In the genomic region with DNA sequence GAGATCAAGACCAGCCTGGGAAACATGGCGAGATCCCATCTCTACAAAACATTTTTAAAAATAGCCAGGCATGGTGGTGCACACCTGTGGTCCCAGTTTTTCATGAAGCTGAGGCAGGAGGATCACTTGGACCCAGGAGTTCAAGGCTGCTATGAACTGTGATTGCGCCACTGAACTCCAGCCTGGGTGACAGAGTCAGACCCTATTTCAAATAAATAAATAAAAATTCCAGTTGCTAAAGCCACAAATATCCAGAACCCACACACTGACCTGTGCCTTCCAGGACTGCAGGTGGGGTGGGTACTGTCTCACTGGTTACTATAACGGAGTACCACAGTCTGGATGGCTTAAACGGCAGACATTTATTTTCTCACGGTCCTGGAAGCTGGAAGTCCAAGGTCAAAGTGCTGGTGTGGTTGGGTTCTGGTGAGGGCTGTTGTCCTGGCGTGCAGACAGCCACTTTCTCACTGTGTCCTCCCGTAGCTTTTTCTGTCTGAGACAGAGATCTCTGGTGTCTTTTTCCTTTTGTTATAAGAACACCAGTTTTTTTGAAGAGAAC, we compare ENCODE assay signal across 25 cellular contexts. TPM values are rescaled to one million over a fixed set of nuclear protein-coding genes. Genes with fewer than 3 reads are reported as not detected.
A peak's percentile ranks its signal among the peaks of the same experiment; 100 is the strongest.
DNase-seq lines count a peak whose midpoint lies in the region; ATAC-seq, FAIRE-seq and TF ChIP-seq lines count a peak whose summit lies in the region.
"Had no signal": no experiment of that assay in that cellular context is flagged by ENCODE, and none has a peak within 500 bp of the region (broad histone marks: within the 10 kb centered on the region; RNA-seq: fewer than 3 reads in every experiment).

No MANE protein-coding gene starts in this region.

- H3K4me2 ChIP-seq in IMR-90 (ENCODE audit: low read depth, low read length): no peak overlapping the region
- H3K4me2 ChIP-seq in H1 (ENCODE audit: insufficient read depth in 1 of 2, low read depth in 2 of 2, low read length in 2 of 2): no peak overlapping the region

- TF ChIP-seq RAD21 in IMR-90 (IDR thresholded peaks at IDR 0.05; ENCODE audit: low read length) (no peak), H1 (IDR thresholded peaks at IDR 0.05 in 1 of 2, conservative IDR thresholded peaks at IDR 0.05 in 1 of 2; ENCODE audit: low read depth in 2 of 2, low read length in 2 of 2) (no peak)

- no peak overlapping the region for H3K56ac ChIP-seq in IMR-90 (ENCODE audit: extremely low read depth, insufficient read depth, low read length)
- H3K56ac ChIP-seq in H1 (replicated peaks; ENCODE audit: insufficient read length, low read depth, low read length): no peak overlapping the region

- no peak overlapping the region for H3K4ac ChIP-seq in IMR-90 (ENCODE audit: low read depth, low read length)
- peak overlapping the region; percentile 57 for H3K4ac ChIP-seq in H1 (replicated peaks; ENCODE audit: insufficient read length, low read depth, low read length)

- DNase-seq in IMR-90: no peak
- no peak for DNase-seq in H1 (ENCODE audit: low read depth in 1 of 2, low spot score in 2 of 2)
- no peak for DNase-seq in mesothelial cell of epicardium (ENCODE audit: low spot score in 2 of 2, unreplicated experiment in 2 of 2)
- no peak for DNase-seq in stomach
- DNase-seq in activated CD8-positive, alpha-beta T cell treated with anti-CD3 and anti-CD28 coated beads, Interleukin-2, amount 10 ng/mL, durations not matched to agents 7 days and 5 days: no peak
- DNase-seq in NCI-H446 treated with DMSO at 0.1 percent for 48 hours (lab: John Stamatoyannopoulos, UW): no peak
- no peak for DNase-seq in RCC 7860 (ENCODE audit: low spot score)
- DNase-seq: ACHN; activated CD4-positive, alpha-beta T cell treated with anti-CD3 and anti-CD28 coated beads for 4 hours; activated naive CD4-positive, alpha-beta T cell treated with anti-CD3 and anti-CD28 coated beads, Interleukin-2, amount 10 ng/mL, durations not matched to agents 7 days and 5 days; activated T-cell treated with anti-CD3 and anti-CD28 coated beads, Interleukin-2, amount 50 U/mL, for 72 hours; central memory CD4-positive, alpha-beta T cell; DMS53; GDM1; heart right ventricle; left colon; NCI-H187; NCI-H526 treated with DMSO at 0.1 percent for 48 hours had no signal

- no peaks in the 10 kb centered on the region for H3K27me3 Mint-ChIP-seq in mesothelial cell of epicardium (ENCODE audit: low read depth)
- peaks cover 5% of the 10 kb centered on the region for H3K27me3 Mint-ChIP-seq in activated CD8-positive, alpha-beta T cell treated with anti-CD3 and anti-CD28 coated beads, Interleukin-2, amount 10 ng/mL, durations not matched to agents 7 days and 5 days (ENCODE audit: low read depth)

- H2BK5ac ChIP-seq in IMR-90 (ENCODE audit: low read depth, low read length, poor library complexity, severe bottlenecking) (no peak overlapping the region), H1 (ENCODE audit: low read depth, low read length) (no peak overlapping the region)

- in situ Hi-C loops in IMR-90 (cut with MboI; ENCODE audit: low sequenced_read_pairs): no loop called here

- H3K27me3 ChIP-seq in IMR-90 (ENCODE audit: control insufficient read depth, insufficient read depth, low read length) (no peaks in the 10 kb centered on the region), H1 (replicated peaks in 1 of 4; ENCODE audit: control insufficient read depth in 3 of 4, extremely low read depth in 1 of 4, insufficient read depth in 3 of 4, low read length in 3 of 4) (no peaks in the 10 kb centered on the region), stomach (no peaks in the 10 kb centered on the region)
- H3K27me3 ChIP-seq: BLaER1 had no signal

- no peak overlapping the region for H2AK9ac ChIP-seq in IMR-90 (replicated peaks; ENCODE audit: low read depth, low read length, poor library complexity)

- H3K36me3 ChIP-seq in IMR-90 (ENCODE audit: control insufficient read depth, insufficient read depth, low read length): no peaks in the 10 kb centered on the region
- no peaks in the 10 kb centered on the region for H3K36me3 ChIP-seq in H1 (ENCODE audit: control insufficient read depth in 2 of 4, insufficient read depth in 4 of 4, low read length in 3 of 4)
- no peaks in the 10 kb centered on the region for H3K36me3 ChIP-seq in stomach
- H3K36me3 ChIP-seq: BLaER1, heart right ventricle had no signal

- no peak overlapping the region for H2AFZ ChIP-seq in IMR-90 (replicated peaks; ENCODE audit: low read length, poor library complexity)
- H2AFZ ChIP-seq in H1 (ENCODE audit: low read length): no peak overlapping the region

- no peaks in the 10 kb centered on the region; the same call in 1 of the 2 replicates for H3K9me1 ChIP-seq in IMR-90 (ENCODE audit: insufficient read depth, low read length)

- no CpG with 5 or more reads among the region's 7 CpGs for WGBS in IMR-90 (ENCODE audit: extremely low coverage in 2 of 2, insufficient read length in 1 of 2), 2 experiments
- 89% methylated on average over 7 of the region's 7 CpGs; no CpG with 5 or more reads in 1 of the 2 experiments for WGBS in H1 (ENCODE audit: extremely low coverage in 1 of 2, insufficient coverage in 1 of 2, insufficient read length in 1 of 2, insufficient replicate concordance in 2 of 2, low coverage in 1 of 2, low lambda C conversion rate in 2 of 2, missing lambda C conversion rate in 1 of 2), 2 experiments
- WGBS in stomach, 5 donors: 79 to 90% (median 89%) methylated on average over 7 of the region's 7 CpGs

- no peak for ATAC-seq in IMR-90 (ENCODE audit: low read depth)
- no peak for ATAC-seq in HG03520 (IDR thresholded peaks at IDR 0.05; ENCODE audit: unreplicated experiment)
- ATAC-seq in activated CD8-positive, alpha-beta T cell treated with anti-CD3 and anti-CD28 coated beads, Interleukin-2, amount 10 ng/mL, durations not matched to agents 7 days and 5 days: no peak
- ATAC-seq: activated T-cell treated with anti-CD3 and anti-CD28 coated beads, Interleukin-2, amount 50 U/mL, for 72 hours had no signal

- H3K23me2 ChIP-seq in H1 (ENCODE audit: low read depth, low read length): no peaks in the 10 kb centered on the region

- no peak overlapping the region; the same call in 1 of the 2 replicates for H2AK5ac ChIP-seq in IMR-90 (ENCODE audit: low read depth, low read length)
- no peak overlapping the region for H2AK5ac ChIP-seq in H1 (ENCODE audit: low read depth, low read length)

- H3K4me1 Mint-ChIP-seq in mesothelial cell of epicardium: peaks cover 40% of the 10 kb centered on the region
- peaks cover 22% of the 10 kb centered on the region for H3K4me1 Mint-ChIP-seq in activated CD8-positive, alpha-beta T cell treated with anti-CD3 and anti-CD28 coated beads, Interleukin-2, amount 10 ng/mL, durations not matched to agents 7 days and 5 days (ENCODE audit: low read depth)

- no peaks in the 10 kb centered on the region for H3K79me2 ChIP-seq in H1 (ENCODE audit: control insufficient read depth in 1 of 2, insufficient read depth in 2 of 2, low read length in 2 of 2)

- CTCF ChIA-PET in IMR-90 (lab: Yijun Ruan, JAX): interaction anchor here (2.4 kb wide), 1 partner anchor 185 kb away, joined by 6 read pairs; no protein-coding TSS in a partner anchor
- CTCF ChIA-PET in H1 (lab: Charles Lee; ENCODE audit: partially characterized antibody): interaction anchor here (1.2 to 14.0 kb wide), 2 partner anchors 9 to 184 kb away, joined by 3 to 200 read pairs; no protein-coding TSS in a partner anchor
- CTCF ChIA-PET in activated CD8-positive, alpha-beta T cell treated with anti-CD3 and anti-CD28 coated beads, Interleukin-2, amount 10 ng/mL, durations not matched to agents 7 days and 5 days (lab: Charles Lee): interaction anchor here (1.2 kb wide), 1 partner anchor 194 kb away, joined by 3 read pairs; no protein-coding TSS in a partner anchor

- H3K9me3 ChIP-seq in IMR-90 (ENCODE audit: control insufficient read depth, insufficient read depth, low read length) (no peaks in the 10 kb centered on the region; the same call in 1 of the 2 replicates), H1 (ENCODE audit: insufficient read depth in 2 of 2, low read depth in 1 of 2, low read length in 1 of 2) (no peaks in the 10 kb centered on the region), stomach (no peaks in the 10 kb centered on the region)
- H3K9me3 ChIP-seq: BLaER1, heart right ventricle had no signal

- intact Hi-C loops in IMR-90 (cut with micrococcal nuclease) (loop anchor here (2.0 to 10.0 kb wide), 3 partner anchors 57 to 333 kb away; a partner anchor contains a TSS), stomach (cut with DNase I; ENCODE audit: low total_unique reads) (loop anchor here (5.0 kb wide), 1 partner anchor 185 kb away; no protein-coding TSS in a partner anchor)

- H3K79me1 ChIP-seq in IMR-90 (ENCODE audit: low read depth in 1 of 2, low read length in 2 of 2) (no peaks in the 10 kb centered on the region), H1 (ENCODE audit: low read depth, low read length) (no peaks in the 10 kb centered on the region)

- TF ChIP-seq POLR2A in IMR-90 (IDR thresholded peaks at IDR 0.05; ENCODE audit: low read depth, low read length): no peak
- no peak for TF ChIP-seq POLR2A in H1 (IDR thresholded peaks at IDR 0.05; ENCODE audit: control extremely low read depth in 1 of 2, low read depth in 2 of 2, low read length in 2 of 2)
- no peak for TF ChIP-seq POLR2A in stomach (IDR thresholded peaks at IDR 0.05)

- H4K91ac ChIP-seq in IMR-90 (ENCODE audit: insufficient read depth, low read depth, low read length) (no peak overlapping the region), H1 (replicated peaks; ENCODE audit: insufficient read length, low read length) (no peak overlapping the region)

- no peaks in the 10 kb centered on the region for H3K36me3 Mint-ChIP-seq in mesothelial cell of epicardium
- H3K36me3 Mint-ChIP-seq in activated CD8-positive, alpha-beta T cell treated with anti-CD3 and anti-CD28 coated beads, Interleukin-2, amount 10 ng/mL, durations not matched to agents 7 days and 5 days (ENCODE audit: low read depth): no peaks in the 10 kb centered on the region
- H3K36me3 Mint-ChIP-seq: activated naive CD4-positive, alpha-beta T cell treated with anti-CD3 and anti-CD28 coated beads, Interleukin-2, amount 10 ng/mL, durations not matched to agents 7 days and 5 days had no signal

- no peak overlapping the region for H3K4me3 ChIP-seq in IMR-90 (ENCODE audit: insufficient read depth, low read depth, low read length)
- no peak overlapping the region for H3K4me3 ChIP-seq in H1 (ENCODE audit: extremely low read depth in 1 of 4, insufficient read depth in 2 of 4, low read depth in 3 of 4, low read length in 4 of 4)
- H3K4me3 ChIP-seq in stomach: no peak overlapping the region
- H3K4me3 ChIP-seq: BLaER1 had no signal

- no peak overlapping the region for H4K5ac ChIP-seq in IMR-90 (ENCODE audit: low read depth, low read length)
- H4K5ac ChIP-seq in H1 (ENCODE audit: insufficient read length, low read depth, low read length): no peak overlapping the region

- no peak overlapping the region for H2BK120ac ChIP-seq in IMR-90 (ENCODE audit: low read depth, low read length)
- H2BK120ac ChIP-seq in H1 (replicated peaks; ENCODE audit: low read depth, low read length): no peak overlapping the region

- no peak overlapping the region for H3K18ac ChIP-seq in IMR-90 (ENCODE audit: low read depth, low read length)
- H3K18ac ChIP-seq in H1 (ENCODE audit: extremely low read depth, low read length): no peak overlapping the region

- H3K27ac Mint-ChIP-seq in mesothelial cell of epicardium: peak overlapping the region; percentile 37
- H3K27ac Mint-ChIP-seq in activated CD8-positive, alpha-beta T cell treated with anti-CD3 and anti-CD28 coated beads, Interleukin-2, amount 10 ng/mL, durations not matched to agents 7 days and 5 days: no peak overlapping the region
- H3K27ac Mint-ChIP-seq: activated naive CD4-positive, alpha-beta T cell treated with anti-CD3 and anti-CD28 coated beads, Interleukin-2, amount 10 ng/mL, durations not matched to agents 7 days and 5 days; activated T-cell treated with anti-CD3 and anti-CD28 coated beads, Interleukin-2, amount 50 U/mL, for 72 hours; progenitor cell of endocrine pancreas; T-helper 1 cell treated with Interleukin-12 subunit alpha and Interleukin-12 subunit beta and Interleukin-4 antibody, amounts not matched to agents 30 μg/mL and 1 μg/mL, for 36 hours had no signal

- no peak for FAIRE-seq in H1 (lab: Jason Lieb, UNC)
- no peak for FAIRE-seq in RCC 7860 (lab: Jason Lieb, UNC)
- FAIRE-seq: GM18507, urothelium cell line had no signal

- no peak for TF ChIP-seq CTCF in IMR-90 (conservative IDR thresholded peaks at IDR 0.05; ENCODE audit: low read depth, low read length)
- no peak for TF ChIP-seq CTCF in H1 (IDR thresholded peaks at IDR 0.05; ENCODE audit: control extremely low read depth in 1 of 3, insufficient read depth in 1 of 3, low read depth in 1 of 3, low read length in 3 of 3)
- TF ChIP-seq CTCF in mesothelial cell of epicardium (IDR thresholded peaks at IDR 0.05; ENCODE audit: unreplicated experiment): no peak
- TF ChIP-seq CTCF in stomach (IDR thresholded peaks at IDR 0.05): no peak

- H3K4me3 Mint-ChIP-seq in mesothelial cell of epicardium: no peak overlapping the region
- H3K4me3 Mint-ChIP-seq in activated CD8-positive, alpha-beta T cell treated with anti-CD3 and anti-CD28 coated beads, Interleukin-2, amount 10 ng/mL, durations not matched to agents 7 days and 5 days: no peak overlapping the region
- H3K4me3 Mint-ChIP-seq: activated naive CD4-positive, alpha-beta T cell treated with anti-CD3 and anti-CD28 coated beads, Interleukin-2, amount 10 ng/mL, durations not matched to agents 7 days and 5 days; neural crest cell; T-helper 1 cell treated with Interleukin-12 subunit alpha and Interleukin-12 subunit beta and Interleukin-4 antibody, amounts not matched to agents 30 μg/mL and 1 μg/mL, for 36 hours had no signal

- H4K8ac ChIP-seq in IMR-90 (ENCODE audit: low read depth in 2 of 2, low read length in 2 of 2) (no peak overlapping the region), H1 (ENCODE audit: extremely low read depth, insufficient read depth, low read length) (0 out of 2 replicates have a peak overlapping the region, but pooled peaks have one; percentile 58)

- BruUV-seq in IMR-90 (replicated peaks; lab: Mats Ljungman, UMichigan): no TSS peak

- no peaks in the 10 kb centered on the region for H4K20me1 ChIP-seq in IMR-90 (ENCODE audit: insufficient read depth, low read length)
- no peaks in the 10 kb centered on the region for H4K20me1 ChIP-seq in H1 (replicated peaks in 1 of 2; ENCODE audit: control insufficient read depth in 1 of 2, insufficient read depth in 2 of 2, low read length in 2 of 2)
- H4K20me1 ChIP-seq: BLaER1 had no signal

- H3K27ac ChIP-seq in IMR-90 (ENCODE audit: insufficient read depth, low read length): no peak overlapping the region
- H3K27ac ChIP-seq in H1 (ENCODE audit: low read depth, low read length): no peak overlapping the region
- H3K27ac ChIP-seq in stomach: peak overlapping the region in 3 of 5 donors; percentile 59 to 83 (median 73)
- H3K27ac ChIP-seq: BLaER1 had no signal

- H3K4me1 ChIP-seq in IMR-90 (ENCODE audit: control insufficient read depth, insufficient read depth, low read length): peaks cover 7% of the 10 kb centered on the region
- peaks cover 0 to 5% (median 0%) of the 10 kb centered on the region in 4 experiments; a peak in 2 of 7 replicates for H3K4me1 ChIP-seq in H1 (replicated peaks in 1 of 4; ENCODE audit: control insufficient read depth in 3 of 4, insufficient read depth in 4 of 4, low read length in 3 of 4)
- peaks cover 32 to 77% (median 46%) of the 10 kb centered on the region in 4 donors for H3K4me1 ChIP-seq in stomach

- no peaks in the 10 kb centered on the region for H3K9me3 Mint-ChIP-seq in mesothelial cell of epicardium
- H3K9me3 Mint-ChIP-seq in activated CD8-positive, alpha-beta T cell treated with anti-CD3 and anti-CD28 coated beads, Interleukin-2, amount 10 ng/mL, durations not matched to agents 7 days and 5 days (ENCODE audit: insufficient read depth): no peaks in the 10 kb centered on the region
- H3K9me3 Mint-ChIP-seq: activated naive CD4-positive, alpha-beta T cell treated with anti-CD3 and anti-CD28 coated beads, Interleukin-2, amount 10 ng/mL, durations not matched to agents 7 days and 5 days; activated T-cell treated with anti-CD3 and anti-CD28 coated beads, Interleukin-2, amount 50 U/mL, for 72 hours; neural crest cell; T-helper 1 cell treated with Interleukin-12 subunit alpha and Interleukin-12 subunit beta and Interleukin-4 antibody, amounts not matched to agents 30 μg/mL and 1 μg/mL, for 36 hours had no signal

- H2BK20ac ChIP-seq in IMR-90 (ENCODE audit: low read depth, low read length): 0 out of 2 replicates have a peak overlapping the region, but pooled peaks have one; percentile 20
- H2BK20ac ChIP-seq in H1 (ENCODE audit: low read length): no peak overlapping the region

- H3K9ac ChIP-seq in IMR-90 (ENCODE audit: low read depth, low read length) (no peak overlapping the region), H1 (replicated peaks in 1 of 4; ENCODE audit: extremely low read depth in 1 of 4, low read depth in 3 of 4, low read length in 3 of 4) (no peak overlapping the region)
- H3K9ac ChIP-seq: BLaER1 had no signal

- no peak overlapping the region for H3K23ac ChIP-seq in IMR-90 (ENCODE audit: low read depth, low read length)
- H3K23ac ChIP-seq in H1 (ENCODE audit: insufficient read length): no peak overlapping the region

- no peak overlapping the region for H2BK12ac ChIP-seq in H1 (ENCODE audit: low read depth, low read length)

- H2BK15ac ChIP-seq in IMR-90 (ENCODE audit: low read depth, low read length) (no peak overlapping the region), H1 (ENCODE audit: low read length) (no peak overlapping the region)

- no peak for TF ChIP-seq EP300 in H1 (IDR thresholded peaks at IDR 0.05; ENCODE audit: borderline replicate concordance in 1 of 2, low read depth in 2 of 2, low read length in 2 of 2)
- no peak for TF ChIP-seq EP300 in stomach (IDR thresholded peaks at IDR 0.05)

- H3K14ac ChIP-seq in IMR-90 (replicated peaks; ENCODE audit: low read depth, low read length) (0 out of 2 replicates have a peak overlapping the region, but pooled peaks have one; percentile 8), H1 (ENCODE audit: insufficient read length) (no peak overlapping the region)

- dilution Hi-C loops in IMR-90 (cut with HindIII; ENCODE audit: low sequenced_read_pairs, unreplicated experiment): no loop called here

- POLR2A ChIA-PET in IMR-90 (lab: Charles Lee; ENCODE audit: unreplicated experiment) (no interaction called here), H1 (lab: Charles Lee; ENCODE audit: partially characterized antibody) (interaction anchor here (2.8 kb wide), 1 partner anchor 181 kb away, joined by 7 read pairs; no protein-coding TSS in a partner anchor)
- POLR2A ChIA-PET in activated CD8-positive, alpha-beta T cell treated with anti-CD3 and anti-CD28 coated beads, Interleukin-2, amount 10 ng/mL, durations not matched to agents 7 days and 5 days (lab: Charles Lee): no interaction called here

RNA-seq across cellular contexts. Expression of a gene that starts 38.8 kb away (rescaled TPM):
- total RNA-seq in IMR-90 (2012; rRNA removed) (6.3 and 6.4 TPM in 2 replicates), mesothelial cell of epicardium (26.3 to 28.5 TPM (median 28.0 TPM) in 3 replicates), stomach (10 to 100 TPM in 4 of 5 donors, under 1 TPM in 1; 0.89 to 15.6 (median 14.1) TPM)
- polyA plus RNA-seq in IMR-90 (2012; rRNA removed) (3.9 and 4.6 TPM in 2 replicates), H1 (2011; rRNA removed) (12.3 and 17.0 TPM in 2 replicates), stomach (10 to 100 TPM; 21.2 to 27.5 (median 25.1) TPM)
- 3.7 and 5.1 TPM in 2 replicates for polyA plus RNA-seq in IMR-90 (2012; cell fraction: cytosol; rRNA removed)
- polyA plus RNA-seq in IMR-90 (2012; cell fraction: nucleus; rRNA removed; ENCODE audit: low replicate concordance): 3.2 and 5.1 TPM in 2 replicates
- 20.2 and 22.2 TPM in 2 replicates for total RNA-seq in H1 (2021; fragmentation: NEBNext Ultra II Directional; extraction: Animal tissue kit (Norgen Biotek cat#: 25700))
- polyA plus RNA-seq in H1 (2011; cell fraction: cytosol; rRNA removed): 14.7 TPM
- polyA plus RNA-seq in H1 (2011; cell fraction: nucleus; rRNA removed): 18.5 TPM
- 10.5 to 16.5 TPM (median 12.9 TPM) in 4 replicates for polyA plus RNA-seq in H1 (2012, experiment 1 of 2)
- 19.8 TPM for polyA plus RNA-seq in H1 (2012, experiment 2 of 2)
- 7.8 TPM for polyA plus RNA-seq in H1 (2013, experiment 1 of 2)
- 8.6 TPM for polyA plus RNA-seq in H1 (2013, experiment 2 of 2)
- 16.9 and 17.8 TPM in 2 replicates for polyA minus RNA-seq in H1 (2011; rRNA and poly(A)+ RNA removed)
- 18.7 TPM for polyA minus RNA-seq in H1 (2011; cell fraction: cytosol; rRNA and poly(A)+ RNA removed)
- polyA minus RNA-seq in H1 (2011; cell fraction: nucleus; rRNA and poly(A)+ RNA removed): 9.8 TPM
- total RNA-seq in activated CD8-positive, alpha-beta T cell treated with anti-CD3 and anti-CD28 coated beads, Interleukin-2, amount 10 ng/mL, durations not matched to agents 7 days and 5 days: 1 to 10 TPM; 4.4 to 5.6 TPM

RNA-seq across cellular contexts. Expression of a gene that starts 57.1 kb away (rescaled TPM):
- total RNA-seq in IMR-90 (2012; rRNA removed): 53.6 and 64.7 TPM in 2 replicates
- 18.0 and 19.4 TPM in 2 replicates for polyA plus RNA-seq in IMR-90 (2012; rRNA removed)
- polyA plus RNA-seq in IMR-90 (2012; cell fraction: cytosol; rRNA removed): 3.2 TPM in 2 replicates
- 11.3 and 61.2 TPM in 2 replicates for polyA plus RNA-seq in IMR-90 (2012; cell fraction: nucleus; rRNA removed; ENCODE audit: low replicate concordance)
- 73.8 and 74.9 TPM in 2 replicates for total RNA-seq in H1 (2021; fragmentation: NEBNext Ultra II Directional; extraction: Animal tissue kit (Norgen Biotek cat#: 25700))
- polyA plus RNA-seq in H1 (2011; rRNA removed): 11.8 and 13.1 TPM in 2 replicates
- 17.9 TPM for polyA plus RNA-seq in H1 (2011; cell fraction: cytosol; rRNA removed)
- 24.2 TPM for polyA plus RNA-seq in H1 (2011; cell fraction: nucleus; rRNA removed)
- polyA plus RNA-seq in H1 (2012, experiment 1 of 2): 15.3 to 31.3 TPM (median 22.3 TPM) in 4 replicates
- 1.3 TPM for polyA plus RNA-seq in H1 (2012, experiment 2 of 2)
- polyA plus RNA-seq in H1 (2013, experiment 1 of 2): 23.7 TPM
- polyA plus RNA-seq in H1 (2013, experiment 2 of 2): 25.2 TPM
- polyA minus RNA-seq in H1 (2011; rRNA and poly(A)+ RNA removed): 60.4 and 78.6 TPM in 2 replicates
- 43.1 TPM for polyA minus RNA-seq in H1 (2011; cell fraction: cytosol; rRNA and poly(A)+ RNA removed)
- 78.6 TPM for polyA minus RNA-seq in H1 (2011; cell fraction: nucleus; rRNA and poly(A)+ RNA removed)
- 75.2 to 90.1 TPM (median 80.3 TPM) in 3 replicates for total RNA-seq in mesothelial cell of epicardium
- 100 to 1,000 TPM in 2 of 5 donors, 10 to 100 TPM in 3; 14.5 to 362 (median 88.4) TPM for total RNA-seq in stomach
- 1 to 10 TPM; 6.0 to 8.2 (median 6.0) TPM for polyA plus RNA-seq in stomach
- total RNA-seq in activated CD8-positive, alpha-beta T cell treated with anti-CD3 and anti-CD28 coated beads, Interleukin-2, amount 10 ng/mL, durations not matched to agents 7 days and 5 days: 10 to 100 TPM; 44.5 to 54.3 TPM

Comparison
In these comparisons a context has a peak if more than half of its experiments do, and no peak if none do; other contexts are left out.
1. H3K27ac ChIP-seq: peak in stomach (3 of 5); none in IMR-90 (single experiment) and H1 (single experiment).